In genomic region chr13:110257408-110257807, GRCh38 we compare ENCODE assay signal across 17 cellular contexts. TPM values are rescaled to one million over a fixed set of nuclear protein-coding genes. Genes with fewer than 3 reads are reported as not detected.
"Had no signal": no experiment of that assay in that cellular context is flagged by ENCODE, and none has a peak within 500 bp of the region (broad histone marks: within the 10 kb centered on the region; RNA-seq: fewer than 3 reads in every experiment).

No MANE protein-coding gene starts in this region.

- H3K9me3 ChIP-seq: breast epithelium, mucosa of descending colon, psoas muscle, testis, uterus had no signal

- H3K4me3 ChIP-seq: breast epithelium, mucosa of descending colon, psoas muscle, testis, uterus had no signal

- H3K4me1 ChIP-seq: breast epithelium had no signal

- DNase-seq: activated CD4-positive, alpha-beta T cell treated with anti-CD3 and anti-CD28 coated beads, Interleukin-2, amount 10 ng/mL, durations not matched to agents 7 days and 5 days; activated CD4-positive, CD25-positive, alpha-beta regulatory T cell; activated T-cell treated with anti-CD3 and anti-CD28 coated beads, Interleukin-2, amount 50 U/mL, for 1 hour; amniotic stem cell; effector CD8-positive, alpha-beta T cell; left cardiac atrium; mammary epithelial cell; mucosa of descending colon; psoas muscle; stimulated activated CD4-positive, alpha-beta T cell treated with anti-CD3 and anti-CD28 coated beads, Interleukin-2, amount 100 ng/mL, for 48 hours; stimulated activated naive CD4-positive, alpha-beta T cell treated with Interleukin-2 at 50 U/mL for 16 hours; T-helper 2 cell; testis; uterus had no signal

- H3K27me3 ChIP-seq: breast epithelium, testis, uterus had no signal

- ATAC-seq: activated naive CD4-positive, alpha-beta T cell treated with anti-CD3 and anti-CD28 coated beads, Interleukin-2, amount 50 U/mL, for 72 hours; left cardiac atrium; mucosa of descending colon; psoas muscle; sciatic nerve had no signal

- H3K27ac ChIP-seq: breast epithelium, psoas muscle, testis had no signal

- H3K36me3 ChIP-seq: breast epithelium, uterus had no signal

RNA-seq across cellular contexts. Expression of gene COL4A2, which starts 49.7 kb away (rescaled TPM):
- total RNA-seq: activated CD4-positive, alpha-beta T cell treated with anti-CD3 and anti-CD28 coated beads, Interleukin-2, amount 10 ng/mL, durations not matched to agents 7 days and 5 days had no signal
